Comparison of ENCODE assay signal across 8 cellular contexts in genomic region chr17:64635647-64636305, GRCh38. TPM values are rescaled to one million over a fixed set of nuclear protein-coding genes. Genes with fewer than 3 reads are reported as not detected.
DNase-seq lines count a peak whose midpoint lies in the region; ATAC-seq and TF ChIP-seq lines count a peak whose summit lies in the region.

No MANE protein-coding gene starts in this region.

- no peak overlapping the region for H3K4me3 ChIP-seq in left ventricle myocardium inferior

- intact Hi-C loops in left ventricle myocardium inferior (cut with micrococcal nuclease): no loop called here
- intact Hi-C loops in Right ventricle myocardium superior (cut with DNase I): no loop called here

- ATAC-seq in GM19372 (IDR thresholded peaks at IDR 0.05; ENCODE audit: low read depth, unreplicated experiment) (peak; percentile 69), HG03520 (IDR thresholded peaks at IDR 0.05; ENCODE audit: unreplicated experiment) (peak; percentile 83), Right ventricle myocardium superior (ENCODE audit: poor library complexity) (no peak)

- H3K9me3 ChIP-seq in left ventricle myocardium inferior (replicated peaks): no peaks in the 10 kb centered on the region

- peaks cover 24% of the 10 kb centered on the region for H3K4me1 ChIP-seq in left ventricle myocardium inferior

- H3K27ac ChIP-seq in left ventricle myocardium inferior (replicated peaks): no peak overlapping the region

- no peak for TF ChIP-seq CTCF in left ventricle myocardium inferior (IDR thresholded peaks at IDR 0.05; ENCODE audit: borderline replicate concordance)

- H3K36me3 ChIP-seq in left ventricle myocardium inferior: no peaks in the 10 kb centered on the region

- DNase-seq in AG20443 (ENCODE audit: low spot score) (peak; percentile 22), brain pericyte (ENCODE audit: low read depth, low spot score) (peak; percentile 22), left ventricle myocardium inferior (no peak), SIG-M5 treated with dmso at 0.1 percent for 504 hours (lab: John Stamatoyannopoulos, UW; ENCODE audit: unreplicated experiment) (no peak), NCI-H1105 treated with DMSO at 0.1 percent for 48 hours (lab: John Stamatoyannopoulos, UW) (no peak), Right ventricle myocardium superior (no peak)

- H3K27me3 ChIP-seq in left ventricle myocardium inferior (ENCODE audit: low read depth): no peaks in the 10 kb centered on the region

RNA-seq across cellular contexts. Expression of gene SMURF2, which starts 26.3 kb away (rescaled TPM):
- total RNA-seq in left ventricle myocardium inferior (11.5 TPM), Right ventricle myocardium superior (12.4 TPM)

Comparison
In these comparisons a context has a peak if more than half of its experiments do, and no peak if none do; other contexts are left out.
1. DNase-seq: peak in AG20443 (single experiment) and brain pericyte (single experiment); none in left ventricle myocardium inferior (single experiment), SIG-M5 treated with dmso at 0.1 percent for 504 hours (single experiment), NCI-H1105 treated with DMSO at 0.1 percent for 48 hours (single experiment) and Right ventricle myocardium superior (single experiment).